1 cellular context compared by ENCODE assay signal in genomic region chr20:36951198-36951976, GRCh38.
TF ChIP-seq lines count a peak whose summit lies in the region.

SAMHD1 (minus strand) TSS chr20:36951708; CDS start chr20:36951643, 65 bp downstream.

TF ChIP-seq in HepG2, 621 proteins besides CTCF, POLR2A, EP300 and RAD21 (continued from another document):
- TF ChIP-seq PAWR (CRISPR knock-in tag; IDR thresholded peaks at IDR 0.05; ENCODE audit: borderline replicate concordance) (0 out of 2 replicates have a peak, but pooled peaks have one; percentile 76), ZNF614 (CRISPR knock-in tag; IDR thresholded peaks at IDR 0.05; ENCODE audit: borderline replicate concordance) (peak; percentile 61; the same call in 1 of the 2 replicates), PHF5A (CRISPR knock-in tag; IDR thresholded peaks at IDR 0.05; ENCODE audit: low read depth, unreplicated experiment) (peak; percentile 77), IRF2 (CRISPR knock-in tag; IDR thresholded peaks at IDR 0.05) (no peak; the same call in 1 of the 2 replicates), ZNF678 (CRISPR knock-in tag; IDR thresholded peaks at IDR 0.05) (peak; percentile 91; the same call in 1 of the 2 replicates), PHB2 (IDR thresholded peaks at IDR 0.05; ENCODE audit: partially characterized antibody) (no peak), ZFP37 (CRISPR knock-in tag; IDR thresholded peaks at IDR 0.05; ENCODE audit: borderline replicate concordance) (no peak), NFIB (CRISPR knock-in tag; IDR thresholded peaks at IDR 0.05; ENCODE audit: borderline replicate concordance) (no peak), MATR3 (CRISPR knock-in tag; IDR thresholded peaks at IDR 0.05) (no peak), ZNF331 (CRISPR knock-in tag; IDR thresholded peaks at IDR 0.05) (peak; percentile 9; the same call in 1 of the 2 replicates), ZNF773 (CRISPR knock-in tag; IDR thresholded peaks at IDR 0.05; ENCODE audit: borderline replicate concordance) (peak; percentile 47; the same call in 1 of the 2 replicates), HOXA5 (CRISPR knock-in tag; IDR thresholded peaks at IDR 0.05) (peak; percentile 50), ZNF83 (CRISPR knock-in tag; IDR thresholded peaks at IDR 0.05; ENCODE audit: borderline replicate concordance) (peak; percentile 76; the same call in 1 of the 2 replicates), PRMT3 (CRISPR knock-in tag; IDR thresholded peaks at IDR 0.05; ENCODE audit: borderline replicate concordance, low read depth) (no peak), ZBTB3 (CRISPR knock-in tag; IDR thresholded peaks at IDR 0.05; ENCODE audit: borderline replicate concordance, low read depth) (no peak; the same call in none of the 2 replicates), GTF2F1 (IDR thresholded peaks at IDR 0.05; ENCODE audit: low read length) (no peak), NFATC3 (CRISPR knock-in tag; IDR thresholded peaks at IDR 0.05) (0 out of 2 replicates have a peak, but pooled peaks have one; percentile 83), ZNF670 (CRISPR knock-in tag; IDR thresholded peaks at IDR 0.05; ENCODE audit: borderline replicate concordance) (no peak), REPIN1 (CRISPR knock-in tag; IDR thresholded peaks at IDR 0.05; ENCODE audit: borderline replicate concordance, low read depth) (peak; percentile 95), ZNF251 (CRISPR knock-in tag; IDR thresholded peaks at IDR 0.05) (peak; percentile 88; the same call in 1 of the 2 replicates), CENPX (CRISPR knock-in tag; IDR thresholded peaks at IDR 0.05) (no peak), RXRA (CRISPR knock-in tag; IDR thresholded peaks at IDR 0.05) (peak; percentile 56; the same call in 1 of the 2 replicates), KLF16 (CRISPR knock-in tag; IDR thresholded peaks at IDR 0.05) (peak in 1 of 2 experiments; percentile 79; a peak in 2 of 4 replicates), ZSCAN20 (CRISPR knock-in tag; IDR thresholded peaks at IDR 0.05; ENCODE audit: borderline replicate concordance) (no peak), MTF1 (CRISPR knock-in tag; IDR thresholded peaks at IDR 0.05) (no peak), ZKSCAN1 (IDR thresholded peaks at IDR 0.05; ENCODE audit: low read length) (no peak), GTF3A (CRISPR knock-in tag; conservative IDR thresholded peaks at IDR 0.05) (peak; percentile 98), CCAR2 (optimal IDR thresholded peaks at IDR 0.05; ENCODE audit: low read depth, low read length) (no peak), RAD51 (IDR thresholded peaks at IDR 0.05; ENCODE audit: borderline replicate concordance) (no peak), KDM1A (CRISPR knock-in tag; IDR thresholded peaks at IDR 0.05) (no peak), ZFP36 (IDR thresholded peaks at IDR 0.05; ENCODE audit: borderline replicate concordance, low read depth, low read length, partially characterized antibody) (no peak), ZNF75D (CRISPR knock-in tag; IDR thresholded peaks at IDR 0.05; ENCODE audit: borderline replicate concordance) (no peak), ZBTB14 (CRISPR knock-in tag; IDR thresholded peaks at IDR 0.05) (peak; percentile 61; the same call in 1 of the 2 replicates), CERS6 (CRISPR knock-in tag; IDR thresholded peaks at IDR 0.05) (no peak), CREM (IDR thresholded peaks at IDR 0.05) (no peak), CREM (CRISPR knock-in tag; IDR thresholded peaks at IDR 0.05) (no peak), PAX8 (CRISPR knock-in tag; IDR thresholded peaks at IDR 0.05; ENCODE audit: borderline replicate concordance) (peak; percentile 98; the same call in 1 of the 2 replicates), SNAPC4 (CRISPR knock-in tag; IDR thresholded peaks at IDR 0.05) (no peak), ZNF878 (CRISPR knock-in tag; IDR thresholded peaks at IDR 0.05) (no peak), BORCS8-MEF2B (CRISPR knock-in tag; IDR thresholded peaks at IDR 0.05) (peak; percentile 84), BRD4 (CRISPR knock-in tag; IDR thresholded peaks at IDR 0.05) (no peak), TEAD2 (CRISPR knock-in tag; IDR thresholded peaks at IDR 0.05) (0 out of 2 replicates have a peak, but pooled peaks have one; percentile 8), ZNF260 (CRISPR knock-in tag; IDR thresholded peaks at IDR 0.05; ENCODE audit: borderline replicate concordance, low read depth) (no peak), KLF6 (CRISPR knock-in tag; IDR thresholded peaks at IDR 0.05) (0 out of 2 replicates have a peak, but pooled peaks have one; percentile 68), THRA (CRISPR knock-in tag; IDR thresholded peaks at IDR 0.05; ENCODE audit: borderline replicate concordance) (peak; percentile 17), FOSL1 (CRISPR knock-in tag; IDR thresholded peaks at IDR 0.05; ENCODE audit: borderline replicate concordance) (no peak), ZNF564 (CRISPR knock-in tag; IDR thresholded peaks at IDR 0.05) (0 out of 2 replicates have a peak, but pooled peaks have one; percentile 79), ZNF121 (CRISPR knock-in tag; IDR thresholded peaks at IDR 0.05) (peak; percentile 55; the same call in 1 of the 2 replicates), ZNF207 (IDR thresholded peaks at IDR 0.05; ENCODE audit: borderline replicate concordance) (no peak), HNF1A (IDR thresholded peaks at IDR 0.05; ENCODE audit: low read depth) (no peak), HNF1A (CRISPR knock-in tag; IDR thresholded peaks at IDR 0.05; ENCODE audit: borderline replicate concordance) (peak; percentile 86), JUN (CRISPR knock-in tag; IDR thresholded peaks at IDR 0.05) (peak; percentile 50; the same call in 1 of the 2 replicates), ZNF770 (CRISPR knock-in tag; IDR thresholded peaks at IDR 0.05) (peak; percentile 63; the same call in 1 of the 2 replicates), ZNF550 (CRISPR knock-in tag; IDR thresholded peaks at IDR 0.05; ENCODE audit: borderline replicate concordance) (peak; percentile 68; the same call in 1 of the 2 replicates)
